In genomic region chr3:175312766-175313165, GRCh38 we compare ENCODE assay signal across 27 cellular contexts.
"Had no signal": no experiment of that assay in that cellular context is flagged by ENCODE, and none has a peak within 500 bp of the region (broad histone marks: within the 10 kb centered on the region; RNA-seq: fewer than 3 reads in every experiment).

No MANE protein-coding gene starts in this region.

- H3K27ac Mint-ChIP-seq: dendritic cell treated with granulocyte-macrophage colony-stimulating factor and Interleukin-4, amounts not matched to agents 40 ng/mL and 50 ng/mL, for 4 days; endodermal cell; memory B cell; natural killer cell; stimulated activated naive CD8-positive, alpha-beta T cell treated with anti-CD3 and anti-CD28 coated beads, Interleukin-15, amount 100 ng/mL, for 72 hours; type B pancreatic cell had no signal

- H3K4me1 Mint-ChIP-seq: endodermal cell; memory B cell; natural killer cell; stimulated activated naive CD8-positive, alpha-beta T cell treated with anti-CD3 and anti-CD28 coated beads, Interleukin-15, amount 100 ng/mL, for 72 hours had no signal

- H3K36me3 ChIP-seq: colonic mucosa, gastrocnemius medialis, neutrophil, right atrium auricular region, suprapubic skin had no signal

- H3K4me1 ChIP-seq: colonic mucosa, gastrocnemius medialis, parathyroid adenoma, right atrium auricular region, suprapubic skin had no signal

- H3K27me3 Mint-ChIP-seq: dendritic cell treated with granulocyte-macrophage colony-stimulating factor and Interleukin-4, amounts not matched to agents 40 ng/mL and 50 ng/mL, for 4 days; memory B cell; progenitor cell of endocrine pancreas; stimulated activated naive CD8-positive, alpha-beta T cell treated with anti-CD3 and anti-CD28 coated beads, Interleukin-15, amount 100 ng/mL, for 72 hours; type B pancreatic cell had no signal

- H3K9me3 Mint-ChIP-seq: endodermal cell; memory B cell; stimulated activated naive CD8-positive, alpha-beta T cell treated with anti-CD3 and anti-CD28 coated beads, Interleukin-15, amount 100 ng/mL, for 72 hours; type B pancreatic cell had no signal

- H3K27ac ChIP-seq: colonic mucosa, gastrocnemius medialis, neutrophil, parathyroid adenoma, right atrium auricular region, suprapubic skin had no signal

- H3K27me3 ChIP-seq: colonic mucosa, gastrocnemius medialis, neutrophil, right atrium auricular region, suprapubic skin had no signal

- H3K4me3 ChIP-seq: colonic mucosa, gastrocnemius medialis, lung, right atrium auricular region, smooth muscle cell, suprapubic skin had no signal

- H3K9me3 ChIP-seq: colonic mucosa, gastrocnemius medialis, neutrophil, suprapubic skin had no signal

- FAIRE-seq: endothelial cell of umbilical vein, kidney had no signal

- H3K4me2 ChIP-seq: smooth muscle cell had no signal

- DNase-seq: colonic mucosa; effector CD8-positive, alpha-beta T cell; endodermal cell; foreskin fibroblast; gastrocnemius medialis; head of caudate nucleus; kidney; natural killer cell; stimulated activated CD4-positive, alpha-beta T cell treated with anti-CD3 and anti-CD28 coated beads, Interleukin-12 subunit alpha, Interleukin-12 subunit beta, amount 100 ng/mL, for 4 hours; stimulated activated CD4-positive, alpha-beta T cell treated with anti-CD3 and anti-CD28 coated beads, Interleukin-1b, Interleukin-23, amount 100 ng/mL, for 48 hours; stimulated activated CD4-positive, alpha-beta T cell treated with anti-CD3 and anti-CD28 coated beads, Interleukin-4, amount 100 ng/mL, for 1 hour; stimulated activated CD8-positive, alpha-beta memory T cell treated with anti-CD3 and anti-CD28 coated beads, Interleukin-4, amount 100 ng/mL, for 48 hours; stimulated activated naive CD4-positive, alpha-beta T cell; stimulated activated naive CD8-positive, alpha-beta T cell treated with anti-CD3 and anti-CD28 coated beads, Interleukin-15, amount 100 ng/mL, for 72 hours had no signal

- H3K36me3 Mint-ChIP-seq: memory B cell, natural killer cell, type B pancreatic cell had no signal

- ATAC-seq: gastrocnemius medialis; left lobe of liver; natural killer cell; sciatic nerve; stimulated activated naive CD8-positive, alpha-beta T cell treated with anti-CD3 and anti-CD28 coated beads, Interleukin-15, amount 100 ng/mL, for 72 hours had no signal

- H3K4me3 Mint-ChIP-seq: dendritic cell treated with granulocyte-macrophage colony-stimulating factor and Interleukin-4, amounts not matched to agents 40 ng/mL and 50 ng/mL, for 4 days; endodermal cell; memory B cell; natural killer cell; stimulated activated naive CD8-positive, alpha-beta T cell treated with anti-CD3 and anti-CD28 coated beads, Interleukin-15, amount 100 ng/mL, for 72 hours; type B pancreatic cell had no signal

- H2AFZ ChIP-seq: parathyroid adenoma had no signal

- H3K9ac ChIP-seq: parathyroid adenoma had no signal
